In the genomic region with DNA sequence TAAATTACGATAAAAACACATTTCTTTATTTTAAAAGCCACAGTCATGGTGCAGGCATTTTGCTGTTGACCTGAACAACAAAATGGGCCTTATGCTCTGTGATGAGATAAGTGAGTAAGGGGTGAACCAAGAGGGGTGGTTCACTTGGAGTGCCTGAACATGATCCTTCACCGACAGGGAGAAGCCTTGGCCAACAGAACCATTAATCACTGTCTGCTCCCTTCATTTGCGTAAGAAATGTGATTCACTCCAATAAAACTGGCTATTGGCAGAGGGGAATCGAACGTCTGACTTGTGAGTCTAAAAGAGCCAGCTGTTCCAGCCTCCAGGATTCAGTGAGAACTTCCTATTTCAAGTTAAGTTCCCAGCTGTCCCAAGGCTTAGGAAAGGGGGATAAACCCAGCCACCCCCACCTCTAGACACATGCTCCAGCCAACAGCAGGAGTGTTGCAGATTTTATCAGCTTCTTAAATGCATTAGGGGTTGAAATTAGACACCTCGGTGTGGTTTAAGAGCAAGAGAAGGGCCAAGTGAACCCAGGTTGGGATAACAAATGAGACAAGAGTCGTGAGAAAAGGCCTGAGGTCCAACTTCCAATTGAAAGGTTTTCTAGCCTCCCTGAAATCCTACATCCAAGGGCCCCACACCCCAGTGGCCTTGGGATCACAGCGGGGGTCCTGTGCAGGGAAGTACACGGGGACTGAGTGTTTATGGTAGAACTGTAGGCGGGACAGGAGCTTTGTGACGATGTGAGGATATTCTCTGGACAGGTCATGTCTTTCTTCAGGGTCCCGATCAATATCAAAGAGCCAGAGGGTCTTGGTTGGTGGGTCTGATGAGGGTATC, we compare ENCODE assay signal across 11 cellular contexts.
A peak's percentile ranks its signal among the peaks of the same experiment; 100 is the strongest.
DNase-seq lines count a peak whose midpoint lies in the region; ATAC-seq and TF ChIP-seq lines count a peak whose summit lies in the region.
"Had no signal": no experiment of that assay in that cellular context is flagged by ENCODE, and none has a peak within 500 bp of the region (broad histone marks: within the 10 kb centered on the region; RNA-seq: fewer than 3 reads in every experiment).

No MANE protein-coding gene starts in this region.

- DNase-seq in HAP-1 (ENCODE audit: low spot score in 2 of 2) (peak; percentile 27 to 37), RKO (ENCODE audit: low spot score) (peak; percentile 22), fibroblast of peridontal ligament (ENCODE audit: extremely low read depth) (peak; percentile 86), retinal pigment epithelial cell (ENCODE audit: low read depth) (peak; percentile 8), GM10248 (ENCODE audit: extremely low spot score) (no peak), GM20000 (ENCODE audit: low spot score) (no peak), gastrocnemius medialis (no peak)
- no peak for DNase-seq in activated effector memory CD4-positive, alpha-beta T cell treated with Interleukin-2 at 50 U/mL for 16 hours
- DNase-seq: naive thymus-derived CD4-positive, alpha-beta T cell; NCI-H146 had no signal

- H3K4me1 ChIP-seq in HAP-1 (peaks cover 4% of the 10 kb centered on the region), gastrocnemius medialis (no peaks in the 10 kb centered on the region)

- POLR2A ChIA-PET in GM10248 (lab: Yijun Ruan, JAX) = no interaction called here

- no peak for TF ChIP-seq POLR2A in gastrocnemius medialis (IDR thresholded peaks at IDR 0.05)

- H3K9me3 ChIP-seq in HAP-1 = no peaks in the 10 kb centered on the region
- H3K9me3 ChIP-seq in gastrocnemius medialis = no peaks in the 10 kb centered on the region

- in situ Hi-C loops in HAP-1 (cut with MboI; ENCODE audit: low sequenced_read_pairs) = no loop called here
- in situ Hi-C loops in gastrocnemius medialis (cut with MboI; ENCODE audit: low sequenced_read_pairs in 4 of 4) = no loop called here

- H3K36me3 ChIP-seq in HAP-1 (replicated peaks) = no peaks in the 10 kb centered on the region
- H3K36me3 ChIP-seq in gastrocnemius medialis = no peaks in the 10 kb centered on the region

- H3K27ac ChIP-seq in gastrocnemius medialis = no peak overlapping the region
- H3K27ac ChIP-seq: HL-60 had no signal

- ATAC-seq in gastrocnemius medialis = no peak
- ATAC-seq: naive thymus-derived CD4-positive, alpha-beta T cell had no signal

- H3K27me3 ChIP-seq in HAP-1 (ENCODE audit: low read depth) = no peaks in the 10 kb centered on the region
- no peaks in the 10 kb centered on the region for H3K27me3 ChIP-seq in gastrocnemius medialis

- intact Hi-C loops in gastrocnemius medialis (cut with DNase I; ENCODE audit: low total_unique reads) = no loop called here

- no peak overlapping the region for H3K4me3 ChIP-seq in HAP-1
- H3K4me3 ChIP-seq in retinal pigment epithelial cell (ENCODE audit: low read length) = no peak overlapping the region
- H3K4me3 ChIP-seq in gastrocnemius medialis = no peak overlapping the region

- TF ChIP-seq CTCF in retinal pigment epithelial cell (conservative IDR thresholded peaks at IDR 0.05; ENCODE audit: low read depth, low read length) = no peak
- TF ChIP-seq CTCF in GM10248 (IDR thresholded peaks at IDR 0.05; ENCODE audit: control extremely low read depth, extremely low read depth, low read depth, missing control alignments) = no peak
- no peak for TF ChIP-seq CTCF in GM20000 (IDR thresholded peaks at IDR 0.05; ENCODE audit: extremely low read depth, missing control alignments)
- no peak for TF ChIP-seq CTCF in gastrocnemius medialis (IDR thresholded peaks at IDR 0.05 in 4 of 5, conservative IDR thresholded peaks at IDR 0.05 in 1 of 5)

- CTCF ChIA-PET in GM10248 (lab: Yijun Ruan, JAX) = interaction anchor here (2.3 to 3.7 kb wide), 2 partner anchors 19 kb away, joined by 5 to 15 read pairs; no protein-coding TSS in a partner anchor

Comparison
In these comparisons a context has a peak if more than half of its experiments do, and no peak if none do; other contexts are left out.
1. DNase-seq: peak in HAP-1 (2 of 2), RKO (single experiment), fibroblast of peridontal ligament (single experiment) and retinal pigment epithelial cell (single experiment); none in GM10248 (single experiment), activated effector memory CD4-positive, alpha-beta T cell treated with Interleukin-2 at 50 U/mL for 16 hours (single experiment), GM20000 (single experiment) and gastrocnemius medialis (0 of 2).